8 cellular contexts compared by ENCODE assay signal in the genomic region with DNA sequence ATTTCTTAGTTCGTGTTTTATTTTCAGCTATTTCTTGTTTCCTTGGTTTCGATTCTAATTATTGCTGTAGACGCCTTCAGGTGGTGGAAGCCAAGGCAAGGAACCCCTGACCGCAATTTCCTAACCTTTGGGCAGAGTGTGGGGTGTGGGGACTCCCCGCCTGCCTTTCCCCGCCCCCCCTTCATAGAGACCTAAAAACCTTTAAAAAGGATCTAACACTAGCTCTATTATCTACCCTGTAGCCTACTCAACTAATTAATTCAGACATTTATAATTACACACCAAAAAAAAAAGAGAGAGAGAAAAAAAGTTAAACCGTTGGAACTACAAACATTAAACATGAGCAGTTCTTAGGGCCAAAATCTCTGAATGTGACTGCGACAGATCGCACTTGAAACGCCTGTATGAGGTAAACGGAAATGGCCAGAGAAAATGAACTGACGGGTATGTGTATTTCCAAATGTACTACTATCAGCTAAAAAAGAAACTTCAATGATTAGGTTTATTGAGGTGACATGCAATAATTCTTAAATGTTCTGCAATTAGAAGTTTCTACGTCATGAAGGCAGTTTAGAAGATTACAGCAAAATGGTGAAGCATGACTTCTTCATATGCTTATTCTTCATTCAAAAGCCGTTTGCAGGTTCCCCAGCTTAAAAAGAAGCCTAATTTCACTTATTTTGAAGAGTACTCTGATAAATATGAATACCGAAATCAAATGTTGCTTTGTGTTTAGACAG. TPM values are rescaled to one million over a fixed set of nuclear protein-coding genes. Genes with fewer than 3 reads are reported as not detected.
DNase-seq lines count a peak whose midpoint lies in the region; ATAC-seq and TF ChIP-seq lines count a peak whose summit lies in the region.

No MANE protein-coding gene starts in this region.

- H3K4me3 Mint-ChIP-seq in IgD-negative memory B cell, result peak overlapping the region; percentile 81 to 95 (median 92)

- H3K36me3 ChIP-seq in BLaER1 treated with 17β-estradiol and CSF1 and Interleukin-3, amounts not matched to agents 10 nM and 100 nM, result no peaks in the 10 kb centered on the region

- in situ Hi-C loops in G401 (cut with HindIII; ENCODE audit: low sequenced_read_pairs), result no loop called here

- H3K36me3 Mint-ChIP-seq in IgD-negative memory B cell, result no peaks in the 10 kb centered on the region

- peaks cover 24 to 61% (median 53%) of the 10 kb centered on the region in 10 experiments for H3K4me1 ChIP-seq in BLaER1 treated with 17β-estradiol and CSF1 and Interleukin-3, amounts not matched to agents 10 nM and 100 nM

- no peaks in the 10 kb centered on the region for H3K27me3 ChIP-seq in BLaER1 treated with 17β-estradiol and CSF1 and Interleukin-3, amounts not matched to agents 10 nM and 100 nM

- H4K20me1 ChIP-seq in BLaER1 treated with 17β-estradiol and CSF1 and Interleukin-3, amounts not matched to agents 10 nM and 100 nM, result no peaks in the 10 kb centered on the region

- H3K9ac ChIP-seq in BLaER1 treated with 17β-estradiol and CSF1 and Interleukin-3, amounts not matched to agents 10 nM and 100 nM, result peak overlapping the region; percentile 85 to 97 (median 94)

- no peaks in the 10 kb centered on the region for H3K27me3 Mint-ChIP-seq in IgD-negative memory B cell

- no peaks in the 10 kb centered on the region for H3K9me3 Mint-ChIP-seq in IgD-negative memory B cell

- H3K9me3 ChIP-seq in BLaER1 treated with 17β-estradiol and CSF1 and Interleukin-3, amounts not matched to agents 10 nM and 100 nM (replicated peaks in 1 of 11), result no peaks in the 10 kb centered on the region

- no peak for TF ChIP-seq CTCF in fibroblast of the aortic adventitia (IDR thresholded peaks at IDR 0.05; ENCODE audit: insufficient read depth, low read length)

- peak overlapping the region; percentile 64 to 81 (median 75) for H3K4me3 ChIP-seq in BLaER1 treated with 17β-estradiol and CSF1 and Interleukin-3, amounts not matched to agents 10 nM and 100 nM
- H3K4me3 ChIP-seq in fibroblast of the aortic adventitia (ENCODE audit: low read depth, low read length) (peak overlapping the region; percentile 86), skeletal muscle cell (ENCODE audit: low read depth, low read length) (peak overlapping the region; percentile 72)

- DNase-seq in activated T-cell treated with anti-CD3 and anti-CD28 coated beads for 48 hours (ENCODE audit: low read depth) (peak; percentile 25), fibroblast of the aortic adventitia (ENCODE audit: low read depth) (no peak), skeletal muscle cell (ENCODE audit: low read depth) (no peak), UCSD-AML1 (lab: John Stamatoyannopoulos, UW; ENCODE audit: unreplicated experiment) (no peak), G401 (ENCODE audit: low spot score) (no peak)

- peak overlapping the region; percentile 78 to 92 (median 87) for H3K4me2 ChIP-seq in BLaER1 treated with 17β-estradiol and CSF1 and Interleukin-3, amounts not matched to agents 10 nM and 100 nM

- H3K27ac Mint-ChIP-seq in IgD-negative memory B cell, result peak overlapping the region; percentile 77 to 97 (median 96)

- H3K4me1 Mint-ChIP-seq in IgD-negative memory B cell, result peaks cover 36 to 49% (median 43%) of the 10 kb centered on the region in 3 donors

- peak; percentile 35 for ATAC-seq in GM21423 (IDR thresholded peaks at IDR 0.05; ENCODE audit: unreplicated experiment)

- peak overlapping the region; percentile 91 to 97 (median 96) for H3K27ac ChIP-seq in BLaER1 treated with 17β-estradiol and CSF1 and Interleukin-3, amounts not matched to agents 10 nM and 100 nM

RNA-seq across cellular contexts. Expression of a gene that starts 19.0 kb away (rescaled TPM):
- 12.6 TPM for polyA plus RNA-seq in IgD-negative memory B cell
- 41.5 and 129 TPM in 2 replicates for total RNA-seq in fibroblast of the aortic adventitia (ENCODE audit: low replicate concordance)
- 5.4 and 14.6 TPM in 2 replicates for total RNA-seq in G401 (2014; rRNA removed; shearing (Covaris generic))
